ENCODE assay signal across 8 cellular contexts in the genomic region with DNA sequence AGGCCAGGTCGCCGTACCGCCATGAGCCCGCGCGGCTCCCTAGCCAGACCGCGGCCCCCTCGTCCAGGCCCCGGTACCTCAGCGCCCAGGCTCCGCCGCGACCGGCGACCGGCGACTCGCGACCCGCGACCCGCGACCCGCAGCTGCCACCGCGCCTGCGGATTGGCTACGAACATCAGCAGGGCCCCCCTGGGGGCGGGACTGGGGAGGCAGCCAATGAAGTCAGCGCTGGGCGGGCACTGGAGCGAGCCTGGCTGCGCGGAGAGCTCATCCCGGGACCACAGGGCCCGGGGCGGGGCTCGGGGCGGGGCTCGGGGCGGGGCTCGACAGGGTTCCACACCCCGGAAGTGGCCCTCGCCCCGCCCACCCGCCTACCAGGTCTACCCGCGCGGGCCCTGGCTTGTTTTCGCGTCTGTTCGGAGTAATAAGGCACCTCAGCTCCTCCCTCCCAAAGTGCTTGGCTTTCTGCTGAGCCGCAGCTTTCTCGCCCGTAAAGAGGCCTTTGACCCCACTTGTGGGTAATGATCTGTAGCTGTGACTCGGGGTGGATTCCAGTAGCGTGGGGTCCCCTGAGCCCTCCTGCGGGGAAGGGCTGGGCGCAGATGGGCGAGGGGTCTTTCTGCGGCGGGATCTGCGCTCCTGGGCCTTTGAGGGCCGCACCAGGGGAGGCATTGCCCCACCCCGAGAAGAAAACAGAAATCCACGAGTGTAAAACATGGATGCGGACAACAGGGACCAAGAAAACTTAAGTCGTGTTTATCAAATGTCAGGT. TPM values are rescaled to one million over a fixed set of nuclear protein-coding genes. Genes with fewer than 3 reads are reported as not detected.
DNase-seq lines count a peak whose midpoint lies in the region; ATAC-seq and TF ChIP-seq lines count a peak whose summit lies in the region.

Gene LYSMD4 (minus strand): TSS at position 170 of the 772 bp plus-strand sequence. CDS start 1,438 bp downstream, outside the sequence.

- no peaks in the 10 kb centered on the region for H3K9me3 ChIP-seq in PC-3 (ENCODE audit: low read length)
- no peaks in the 10 kb centered on the region for H3K9me3 ChIP-seq in mucosa of stomach (ENCODE audit: control insufficient read depth, low read length)

- H3K9me2 ChIP-seq in PC-3 (replicated peaks; ENCODE audit: low read length): no peaks in the 10 kb centered on the region

- H3K4me1 ChIP-seq in PC-3 (ENCODE audit: insufficient read depth, low read length) (no peaks in the 10 kb centered on the region), mucosa of stomach (ENCODE audit: control insufficient read depth, insufficient read depth, low read length) (no peaks in the 10 kb centered on the region)

- H2AFZ ChIP-seq in PC-3 (ENCODE audit: low read length): peak within 1 kb of the TSS; percentile 96

- H3F3A ChIP-seq in PC-3 (ENCODE audit: low read length, unreplicated experiment): no peaks in the 10 kb centered on the region

- in situ Hi-C loops in KBM-7 (cut with MboI; ENCODE audit: low pct_unique_long_range_greater_than_20kb, low sequenced_read_pairs): loop anchor here (25.0 kb wide), 1 partner anchor 446 kb away; no protein-coding TSS in a partner anchor

- BruUV-seq in PC-3 (replicated peaks; lab: Mats Ljungman, UMichigan): no TSS peak

- TF ChIP-seq CTCF in PC-3 (conservative IDR thresholded peaks at IDR 0.05; ENCODE audit: low read depth, low read length): no peak

- DNase-seq in DMS79 (lab: John Stamatoyannopoulos, UW): peak; percentile 30
- DNase-seq in KBM-7: peak; percentile 93
- DNase-seq in PC-3: peak; percentile 92
- peak; percentile 98 for DNase-seq in activated T-cell treated with anti-CD3 and anti-CD28 coated beads for 48 hours (ENCODE audit: low read depth)
- DNase-seq in erythroblast (lab: John Stamatoyannopoulos, UW): peak; percentile 97 to 98
- DNase-seq in stimulated activated CD8-positive, alpha-beta memory T cell treated with anti-CD3 and anti-CD28 coated beads, Interleukin-4, amount 100 ng/mL, for 4 hours (ENCODE audit: low read depth in 2 of 2, low spot score in 1 of 2): peak; percentile 98

- H3K79me2 ChIP-seq in PC-3 (ENCODE audit: low read length): no peaks in the 10 kb centered on the region

- intact Hi-C loops in PC-3 (cut with micrococcal nuclease): loop anchor here (5.0 kb wide), 1 partner anchor 461 kb away; no protein-coding TSS in a partner anchor

- H3K9ac ChIP-seq in PC-3 (ENCODE audit: low read length) (peak within 1 kb of the TSS; percentile 63), mucosa of stomach (ENCODE audit: low read length) (peak within 1 kb of the TSS; percentile 89)

- ATAC-seq in GM21737 (IDR thresholded peaks at IDR 0.05; ENCODE audit: unreplicated experiment): peak; percentile 99
- ATAC-seq in PC-3: peak; percentile 97

- H3K27ac ChIP-seq in PC-3 (ENCODE audit: low read length): no peak within 1 kb of the TSS

- peak; percentile 62 for TF ChIP-seq POLR2A in erythroblast (IDR thresholded peaks at IDR 0.05; ENCODE audit: low read length)

- POLR2A ChIA-PET in PC-3 (lab: Charles Lee; ENCODE audit: unreplicated experiment): interaction anchor here (0.6 to 0.7 kb wide), 4 partner anchors 10 to 613 kb away, joined by 5 to 10 read pairs (median 8); no protein-coding TSS in a partner anchor

- no peaks in the 10 kb centered on the region for H4K20me1 ChIP-seq in PC-3 (ENCODE audit: low read length)

- CTCF ChIA-PET in PC-3 (lab: Charles Lee): interaction anchor here (0.6 to 1.0 kb wide), 7 partner anchors 12 to 651 kb away, joined by 3 to 23 read pairs (median 5); no protein-coding TSS in a partner anchor

- H3K4me3 ChIP-seq in PC-3 (ENCODE audit: low read length) (peak within 1 kb of the TSS; percentile 91), mucosa of stomach (ENCODE audit: low read length) (peak within 1 kb of the TSS; percentile 54)

- H3K36me3 ChIP-seq in PC-3 (ENCODE audit: low read depth, low read length): no peaks in the 10 kb centered on the region
- peaks cover 5% of the 10 kb centered on the region for H3K36me3 ChIP-seq in mucosa of stomach (ENCODE audit: control insufficient read depth, insufficient read depth, low read length)

- H3K27me3 ChIP-seq in PC-3 (ENCODE audit: low read length): no peaks in the 10 kb centered on the region
- no peaks in the 10 kb centered on the region for H3K27me3 ChIP-seq in mucosa of stomach (ENCODE audit: control insufficient read depth, insufficient read depth, low read length)

- H3K4me2 ChIP-seq in PC-3 (ENCODE audit: low read length): peak within 1 kb of the TSS; percentile 100

RNA-seq across cellular contexts. Expression of gene LYSMD4, which starts in this region (rescaled TPM):
- total RNA-seq in PC-3 (2014; rRNA removed): 7.8 and 8.9 TPM in 2 replicates

Comparison
In these comparisons a context has a peak if more than half of its experiments do, and no peak if none do; other contexts are left out.
1. DNase-seq: peak in every context shown above with its lines; median percentile 98 in activated T-cell treated with anti-CD3 and anti-CD28 coated beads for 48 hours; 98 in stimulated activated CD8-positive, alpha-beta memory T cell treated with anti-CD3 and anti-CD28 coated beads, Interleukin-4, amount 100 ng/mL, for 4 hours; 98 in erythroblast; 93 in KBM-7; 92 in PC-3; 30 in DMS79.